Comparison of ENCODE assay signal across 28 cellular contexts in genomic region chr10:2760736-2761135, GRCh38.
DNase-seq lines count a peak whose midpoint lies in the region; ATAC-seq and TF ChIP-seq lines count a peak whose summit lies in the region.
"Had no signal": no experiment of that assay in that cellular context is flagged by ENCODE, and none has a peak within 500 bp of the region (broad histone marks: within the 10 kb centered on the region; RNA-seq: fewer than 3 reads in every experiment).

No MANE protein-coding gene starts in this region.

- H3K4ac ChIP-seq in mesenchymal stem cell (ENCODE audit: low read depth in 1 of 2, low read length in 2 of 2): no peak overlapping the region

- no peak overlapping the region for H3K4me2 ChIP-seq in mesenchymal stem cell (ENCODE audit: low read length, poor library complexity, severe bottlenecking)
- H3K4me2 ChIP-seq: GM23338 had no signal

- H3K4me1 ChIP-seq in mesenchymal stem cell (ENCODE audit: control insufficient read depth, insufficient read depth, low read depth, low read length): no peaks in the 10 kb centered on the region
- H3K4me1 ChIP-seq: BE2C, SJSA1 had no signal

- no peak overlapping the region for H3K27ac Mint-ChIP-seq in activated naive CD4-positive, alpha-beta T cell treated with anti-CD3 and anti-CD28 coated beads for 36 hours
- H3K27ac Mint-ChIP-seq: CD14-positive monocyte; CD8-positive, alpha-beta memory T cell; GM23338; H9; IgD-negative memory B cell had no signal

- no peak overlapping the region for H3K9ac ChIP-seq in mesenchymal stem cell (ENCODE audit: low read length)

- no peak overlapping the region for H3K4me3 ChIP-seq in GM12865 (ENCODE audit: low read depth, low read length)
- H3K4me3 ChIP-seq in MG63: no peak overlapping the region
- H3K4me3 ChIP-seq in mesenchymal stem cell (ENCODE audit: insufficient read depth in 1 of 2, low read depth in 1 of 2, low read length in 2 of 2): no peak overlapping the region
- H3K4me3 ChIP-seq: GM23338, SJSA1 had no signal

- H2BK120ac ChIP-seq in mesenchymal stem cell (ENCODE audit: low read depth, low read length): peak overlapping the region; percentile 5

- ATAC-seq in HG02642 (IDR thresholded peaks at IDR 0.05; ENCODE audit: poor library complexity, unreplicated experiment) (no peak), GM21360 (IDR thresholded peaks at IDR 0.05; ENCODE audit: unreplicated experiment) (no peak)
- ATAC-seq: GM23338, PC-3 had no signal

- 56% methylated on average over 2 of the region's 2 CpGs for WGBS in mesenchymal stem cell

- H3K36me3 ChIP-seq in MG63 (no peaks in the 10 kb centered on the region), mesenchymal stem cell (ENCODE audit: control insufficient read depth in 1 of 2, insufficient read depth in 2 of 2, low read depth in 1 of 2, low read length in 2 of 2) (no peaks in the 10 kb centered on the region)
- H3K36me3 ChIP-seq: BE2C, SJSA1 had no signal

- no peak overlapping the region for H3K4me3 Mint-ChIP-seq in activated naive CD4-positive, alpha-beta T cell treated with anti-CD3 and anti-CD28 coated beads for 36 hours
- H3K4me3 Mint-ChIP-seq: CD14-positive monocyte; CD8-positive, alpha-beta memory T cell; GM23338; H9; IgD-negative memory B cell had no signal

- H2AK5ac ChIP-seq in mesenchymal stem cell (ENCODE audit: low read length, severe bottlenecking): no peak overlapping the region

- H3K27ac ChIP-seq in mesenchymal stem cell (ENCODE audit: low read length, poor library complexity, severe bottlenecking): no peak overlapping the region
- H3K27ac ChIP-seq: SJSA1 had no signal

- no peak for TF ChIP-seq CTCF in GM12865 (IDR thresholded peaks at IDR 0.05; ENCODE audit: insufficient read depth, low read depth, low read length, missing control alignments)

- intact Hi-C loops in activated naive CD4-positive, alpha-beta T cell treated with anti-CD3 and anti-CD28 coated beads for 36 hours (cut with micrococcal nuclease): no loop called here

- no peaks in the 10 kb centered on the region for H3K4me1 Mint-ChIP-seq in activated naive CD4-positive, alpha-beta T cell treated with anti-CD3 and anti-CD28 coated beads for 36 hours (ENCODE audit: low read depth)
- H3K4me1 Mint-ChIP-seq: CD14-positive monocyte; CD8-positive, alpha-beta memory T cell; IgD-negative memory B cell had no signal

- no peak overlapping the region for H3K23ac ChIP-seq in mesenchymal stem cell (ENCODE audit: low read length in 2 of 2)

- peaks cover 2% of the 10 kb centered on the region; the same call in 1 of the 2 replicates for H3K27me3 ChIP-seq in MG63
- no peaks in the 10 kb centered on the region for H3K27me3 ChIP-seq in mesenchymal stem cell (ENCODE audit: control insufficient read depth in 1 of 2, insufficient read depth in 1 of 2, low read length in 2 of 2)
- H3K27me3 ChIP-seq: BE2C had no signal

- no peak overlapping the region for H2BK5ac ChIP-seq in mesenchymal stem cell (ENCODE audit: low read depth, low read length, poor library complexity, severe bottlenecking)

- H3K9me3 ChIP-seq in MG63 (no peaks in the 10 kb centered on the region), mesenchymal stem cell (ENCODE audit: control insufficient read depth, low read length) (no peaks in the 10 kb centered on the region)
- H3K9me3 ChIP-seq: BE2C, SJSA1 had no signal

- no peak overlapping the region for H4K91ac ChIP-seq in mesenchymal stem cell (ENCODE audit: low read length)

- no peaks in the 10 kb centered on the region for H3K36me3 Mint-ChIP-seq in activated naive CD4-positive, alpha-beta T cell treated with anti-CD3 and anti-CD28 coated beads for 36 hours (ENCODE audit: low read depth)
- H3K36me3 Mint-ChIP-seq: CD14-positive monocyte; CD8-positive, alpha-beta memory T cell; IgD-negative memory B cell had no signal

- peaks cover 38% of the 10 kb centered on the region for H3K27me3 Mint-ChIP-seq in activated naive CD4-positive, alpha-beta T cell treated with anti-CD3 and anti-CD28 coated beads for 36 hours (ENCODE audit: low read depth)

- H3K18ac ChIP-seq in mesenchymal stem cell (ENCODE audit: low read depth in 1 of 2, low read length in 2 of 2): no peak overlapping the region

- no peaks in the 10 kb centered on the region for H3K79me1 ChIP-seq in mesenchymal stem cell (replicated peaks; ENCODE audit: low read length, poor library complexity, severe bottlenecking)

- DNase-seq in GM12865 (ENCODE audit: low read depth) (peak; percentile 7), MG63 (peak; percentile 9), RKO (ENCODE audit: low spot score) (peak; percentile 24), mesenchymal stem cell (no peak)
- no peak for DNase-seq in activated CD4-positive, alpha-beta T cell treated with anti-CD3 and anti-CD28 coated beads for 1 hour
- DNase-seq in activated naive CD4-positive, alpha-beta T cell treated with anti-CD3 and anti-CD28 coated beads for 36 hours: no peak
- DNase-seq: ACHN; BE2C; CD8-positive, alpha-beta memory T cell; DMS153; H9; Kasumi-1; MM.1S; NCI-H1092; NCI-H1417 treated with DMSO at 0.1 percent for 48 hours; NCI-H1694 treated with DMSO at 0.1 percent for 48 hours; NCI-H2081; NCI-H2227 treated with DMSO at 0.1 percent for 48 hours; NCI-H69; PC-3; Right ventricle myocardium superior; RPMI8226 had no signal

- no peaks in the 10 kb centered on the region for H3K9me3 Mint-ChIP-seq in activated naive CD4-positive, alpha-beta T cell treated with anti-CD3 and anti-CD28 coated beads for 36 hours
- H3K9me3 Mint-ChIP-seq: GM23338, H9 had no signal

- H2BK15ac ChIP-seq in mesenchymal stem cell (ENCODE audit: low read depth, poor library complexity, severe bottlenecking): no peak overlapping the region

- H4K8ac ChIP-seq in mesenchymal stem cell (ENCODE audit: low read length): no peak overlapping the region

- CTCF ChIA-PET in activated naive CD4-positive, alpha-beta T cell treated with anti-CD3 and anti-CD28 coated beads for 36 hours (lab: Charles Lee): no interaction called here

- no peak overlapping the region for H3K14ac ChIP-seq in mesenchymal stem cell (ENCODE audit: low read length in 2 of 2)

- H2AFZ ChIP-seq in mesenchymal stem cell (ENCODE audit: low read depth, low read length): no peak overlapping the region

- H2BK12ac ChIP-seq in mesenchymal stem cell (ENCODE audit: low read length in 2 of 2): no peak overlapping the region

Comparison
In these comparisons a context has a peak if more than half of its experiments do, and no peak if none do; other contexts are left out.
1. DNase-seq: peak in GM12865 (single experiment), MG63 (single experiment) and RKO (single experiment); none in mesenchymal stem cell (single experiment), activated CD4-positive, alpha-beta T cell treated with anti-CD3 and anti-CD28 coated beads for 1 hour (single experiment) and activated naive CD4-positive, alpha-beta T cell treated with anti-CD3 and anti-CD28 coated beads for 36 hours (single experiment).